ENCODE assay signal across 12 cellular contexts in the genomic region with DNA sequence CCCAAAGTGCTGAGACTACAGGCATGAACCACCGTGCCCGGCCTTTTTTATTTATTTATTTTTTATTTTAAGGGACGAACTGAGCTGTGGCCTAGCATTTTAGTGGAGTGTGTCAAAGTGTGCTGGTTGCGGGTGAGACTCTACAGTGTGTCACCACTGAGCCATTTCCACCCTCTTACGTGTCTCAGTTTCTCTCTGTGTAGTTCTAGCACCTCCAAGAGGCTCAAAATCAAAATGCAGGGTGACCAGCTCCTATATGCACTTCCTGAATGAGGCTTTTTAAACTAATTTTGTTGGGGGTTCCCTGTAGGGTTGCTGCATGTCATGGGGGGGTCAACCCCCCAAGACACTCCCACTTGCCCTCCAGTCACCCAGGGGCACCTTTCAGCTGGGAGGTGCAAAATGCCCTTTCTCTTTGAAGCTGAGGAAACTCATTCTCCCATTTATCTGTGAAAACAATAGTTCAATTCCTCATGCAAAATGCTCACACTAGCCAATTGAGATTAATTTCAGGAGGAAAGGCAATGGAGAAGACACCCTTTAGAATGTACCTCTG.
DNase-seq lines count a peak whose midpoint lies in the region; ATAC-seq, FAIRE-seq and TF ChIP-seq lines count a peak whose summit lies in the region.
"Had no signal": no experiment of that assay in that cellular context is flagged by ENCODE, and none has a peak within 500 bp of the region (broad histone marks: within the 10 kb centered on the region; RNA-seq: fewer than 3 reads in every experiment).

No MANE protein-coding gene starts in this region.

- intact Hi-C loops in gastrocnemius medialis (cut with DNase I; ENCODE audit: low total_unique reads) = no loop called here

- no peak overlapping the region for H3K4me3 ChIP-seq in gastrocnemius medialis
- H3K4me3 ChIP-seq: A549, SK-N-MC had no signal

- no peaks in the 10 kb centered on the region for H3K27me3 ChIP-seq in gastrocnemius medialis

- H3K27ac ChIP-seq in gastrocnemius medialis = no peak overlapping the region
- H3K27ac ChIP-seq: A549, SK-N-MC had no signal

- TF ChIP-seq POLR2A in gastrocnemius medialis (IDR thresholded peaks at IDR 0.05) = no peak

- in situ Hi-C loops in gastrocnemius medialis (cut with MboI; ENCODE audit: low sequenced_read_pairs in 4 of 4) = no loop called here

- H3K4me1 ChIP-seq in gastrocnemius medialis = no peaks in the 10 kb centered on the region
- H3K4me1 ChIP-seq: A549 had no signal

- DNase-seq in activated CD4-positive, CD25-positive, alpha-beta regulatory T cell (lab: John Stamatoyannopoulos, UW) = no peak
- DNase-seq in RKO (ENCODE audit: low spot score) = peak; percentile 46
- DNase-seq in ecto neural progenitor cell (ENCODE audit: low spot score) = peak; percentile 15
- DNase-seq in gastrocnemius medialis = no peak
- no peak for DNase-seq in RCC 7860 (ENCODE audit: low spot score)
- DNase-seq in NCI-H146 (lab: John Stamatoyannopoulos, UW) = no peak
- DNase-seq: mesenchymal stem cell, NCI-H2029 had no signal

- no peak for FAIRE-seq in RCC 7860 (lab: Jason Lieb, UNC)
- FAIRE-seq: A549 had no signal

- peak in 3 of 5 experiments; percentile 36 to 41 (median 37) for TF ChIP-seq CTCF in gastrocnemius medialis (IDR thresholded peaks at IDR 0.05 in 4 of 5, conservative IDR thresholded peaks at IDR 0.05 in 1 of 5)

- no peaks in the 10 kb centered on the region for H3K9me3 ChIP-seq in gastrocnemius medialis

- H3K36me3 ChIP-seq in gastrocnemius medialis = no peaks in the 10 kb centered on the region

- peak; percentile 60 to 79 for ATAC-seq in activated CD4-positive, CD25-positive, alpha-beta regulatory T cell treated with anti-CD3 and anti-CD28 coated beads, Interleukin-2, amount 50 U/mL, for 24 hours
- ATAC-seq in gastrocnemius medialis (no peak), GM21367 (IDR thresholded peaks at IDR 0.05; ENCODE audit: unreplicated experiment) (no peak)
- ATAC-seq: A549 had no signal

Comparison
In these comparisons a context has a peak if more than half of its experiments do, and no peak if none do; other contexts are left out.
1. ATAC-seq: peak in activated CD4-positive, CD25-positive, alpha-beta regulatory T cell treated with anti-CD3 and anti-CD28 coated beads, Interleukin-2, amount 50 U/mL, for 24 hours (2 of 2); none in gastrocnemius medialis (0 of 2) and GM21367 (single experiment).
2. DNase-seq: peak in RKO (single experiment) and ecto neural progenitor cell (single experiment); none in activated CD4-positive, CD25-positive, alpha-beta regulatory T cell (0 of 4), gastrocnemius medialis (0 of 2), RCC 7860 (single experiment) and NCI-H146 (single experiment).